8 cellular contexts compared by ENCODE assay signal in genomic region chr17:35588196-35588920, GRCh38. TPM values are rescaled to one million over a fixed set of nuclear protein-coding genes. Genes with fewer than 3 reads are reported as not detected.
A peak's percentile ranks its signal among the peaks of the same experiment; 100 is the strongest.
DNase-seq lines count a peak whose midpoint lies in the region; ATAC-seq and TF ChIP-seq lines count a peak whose summit lies in the region.

No MANE protein-coding gene starts in this region.

- peaks cover 2% of the 10 kb centered on the region for H3K36me3 ChIP-seq in mucosa of descending colon (ENCODE audit: low read depth)

- no peak overlapping the region for H3K4me3 ChIP-seq in mucosa of descending colon

- no TSS peak for BruUV-seq in MCF 10A (replicated peaks; lab: Mats Ljungman, UMichigan)

- POLR2A ChIA-PET in MCF 10A (lab: Yijun Ruan, JAX), result interaction anchor here (0.6 to 7.2 kb wide), 30 partner anchors 9 to 635 kb away, joined by 3 to 327 read pairs (median 4); partner anchors contain the start of genes PEX12, RFFL, SLFN12 and SLFN5

- intact Hi-C loops in MCF 10A (cut with micrococcal nuclease), result no loop called here
- intact Hi-C loops in mucosa of descending colon (cut with DNase I, micrococcal nuclease), result no loop called here

- H3K4me1 Mint-ChIP-seq in MCF 10A (ENCODE audit: insufficient read depth, unreplicated experiment), result peaks cover 18% of the 10 kb centered on the region

- peak overlapping the region; percentile 97 for H3K4me3 Mint-ChIP-seq in MCF 10A (ENCODE audit: unreplicated experiment)

- H3K27me3 Mint-ChIP-seq in MCF 10A (ENCODE audit: insufficient read depth, unreplicated experiment), result no peaks in the 10 kb centered on the region

- CTCF ChIA-PET in MCF 10A (lab: Yijun Ruan, JAX), result interaction anchor here (0.6 to 4.4 kb wide), 9 partner anchors 10 to 216 kb away, joined by 3 to 27 read pairs (median 3); partner anchors contain the start of gene PEX12

- H3K27ac Mint-ChIP-seq in MCF 10A (ENCODE audit: low read depth, unreplicated experiment), result peak overlapping the region; percentile 99

- DNase-seq in DMS79 (lab: John Stamatoyannopoulos, UW) (peak; percentile 1), LoVo (ENCODE audit: low spot score) (peak; percentile 81), MCF 10A (ENCODE audit: unreplicated experiment) (peak; percentile 89), mucosa of descending colon (no peak), NCI-H510A treated with DMSO at 0.1 percent for 48 hours (lab: John Stamatoyannopoulos, UW) (no peak), NCI-H2029 treated with DMSO at 0.1 percent for 48 hours (lab: John Stamatoyannopoulos, UW) (no peak), GM03348 (ENCODE audit: low spot score) (no peak)

- no peaks in the 10 kb centered on the region for H3K9me3 ChIP-seq in mucosa of descending colon

- TF ChIP-seq CTCF in MCF 10A (IDR thresholded peaks at IDR 0.05; ENCODE audit: unreplicated experiment), result no peak
- no peak for TF ChIP-seq CTCF in mucosa of descending colon (IDR thresholded peaks at IDR 0.05)

- peaks cover 9% of the 10 kb centered on the region for H3K36me3 Mint-ChIP-seq in MCF 10A (ENCODE audit: insufficient read depth, unreplicated experiment)

- H3K9me3 Mint-ChIP-seq in MCF 10A (ENCODE audit: unreplicated experiment), result no peaks in the 10 kb centered on the region

- ATAC-seq in mucosa of descending colon, result peak; percentile 76
- no peak for ATAC-seq in GM19463 (IDR thresholded peaks at IDR 0.05; ENCODE audit: unreplicated experiment)

- peaks cover 21% of the 10 kb centered on the region for H3K4me1 ChIP-seq in mucosa of descending colon (ENCODE audit: low read depth)

RNA-seq across cellular contexts. Expression of gene AP2B1, which starts 1.2 kb away (rescaled TPM):
- 227 and 229 TPM in 2 replicates for total RNA-seq in MCF 10A (2022)
- 100 to 1,000 TPM; 127 to 177 (median 153) TPM for total RNA-seq in mucosa of descending colon

RNA-seq across cellular contexts. Expression of gene PEX12, which starts 10.0 kb away (rescaled TPM):
- total RNA-seq in MCF 10A (2022) (5.8 and 6.8 TPM in 2 replicates), mucosa of descending colon (1 to 10 TPM; 2.8 to 4.9 (median 3.8) TPM)

RNA-seq across cellular contexts. Expression of gene SLFN14, which starts 27.7 kb away (rescaled TPM):
- total RNA-seq in MCF 10A (2022) (not detected in 2 replicates), mucosa of descending colon (not detected)

RNA-seq across cellular contexts. Expression of gene SLFN12L, which starts 50.9 kb away (rescaled TPM):
- total RNA-seq in MCF 10A (2022) (0.34 and 0.35 TPM in 2 replicates), mucosa of descending colon (1 to 10 TPM; 1.5 to 2.9 (median 2.9) TPM)

Comparison
In these comparisons a context has a peak if more than half of its experiments do, and no peak if none do; other contexts are left out.
1. DNase-seq: peak in DMS79 (single experiment), LoVo (single experiment) and MCF 10A (single experiment); none in mucosa of descending colon (0 of 3), NCI-H510A treated with DMSO at 0.1 percent for 48 hours (single experiment), NCI-H2029 treated with DMSO at 0.1 percent for 48 hours (single experiment) and GM03348 (single experiment).